In the genomic region with DNA sequence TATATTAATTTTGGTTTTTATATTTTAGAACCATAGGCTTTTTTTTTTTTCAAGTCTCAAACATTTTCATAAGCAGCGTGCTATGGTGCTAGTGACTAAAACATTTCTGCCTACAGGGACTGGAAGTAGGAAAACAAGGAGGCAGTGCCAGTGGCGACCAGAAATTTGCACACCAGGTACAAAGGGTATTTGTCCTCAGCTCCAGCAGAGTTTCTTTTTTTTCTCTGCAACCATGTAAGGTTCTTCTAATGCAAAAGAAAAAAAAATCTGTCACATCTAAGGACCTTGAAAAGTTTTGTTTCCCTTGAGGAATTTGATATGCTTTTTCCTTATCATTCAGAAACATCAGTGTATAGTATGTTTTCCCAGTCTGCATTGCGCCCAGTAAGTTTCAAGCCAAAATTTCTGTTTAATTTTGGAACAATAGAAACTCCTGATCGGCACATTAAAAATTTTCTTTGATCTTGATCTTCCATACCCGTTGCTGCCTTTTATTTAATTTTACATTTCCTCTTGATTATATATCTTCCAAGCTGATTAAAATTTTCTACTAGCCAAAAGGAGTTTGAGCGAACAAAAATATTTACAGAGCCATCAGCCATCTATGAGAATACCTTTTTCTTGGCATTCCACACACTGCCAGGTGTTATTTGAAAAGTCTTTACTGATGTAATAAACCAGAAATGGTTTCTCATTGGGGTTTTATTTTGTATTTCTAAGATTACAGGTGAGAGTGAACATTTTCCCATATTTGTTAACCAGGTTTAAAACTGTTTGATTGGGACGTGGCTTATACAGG, we compare ENCODE assay signal across 2 cellular contexts.
TF ChIP-seq lines count a peak whose summit lies in the region.

No MANE protein-coding gene starts in this region.

TF ChIP-seq in A549, 52 proteins besides CTCF, POLR2A, EP300 and RAD21:
- TF ChIP-seq RARB (CRISPR knock-in tag; IDR thresholded peaks at IDR 0.05): no peak
TF ChIP-seq in A549: peak in this region for 0.

TF ChIP-seq in GM12878, 131 proteins besides CTCF, POLR2A, EP300 and RAD21:
- TF ChIP-seq PML (IDR thresholded peaks at IDR 0.05; ENCODE audit: low read length): no peak
- TF ChIP-seq CBX5 (IDR thresholded peaks at IDR 0.05; ENCODE audit: low read depth): no peak
- no peak for TF ChIP-seq MEF2A (IDR thresholded peaks at IDR 0.05; ENCODE audit: insufficient read depth, low read depth, low read length)
